Comparison of ENCODE assay signal across 1 cellular context in the genomic region with DNA sequence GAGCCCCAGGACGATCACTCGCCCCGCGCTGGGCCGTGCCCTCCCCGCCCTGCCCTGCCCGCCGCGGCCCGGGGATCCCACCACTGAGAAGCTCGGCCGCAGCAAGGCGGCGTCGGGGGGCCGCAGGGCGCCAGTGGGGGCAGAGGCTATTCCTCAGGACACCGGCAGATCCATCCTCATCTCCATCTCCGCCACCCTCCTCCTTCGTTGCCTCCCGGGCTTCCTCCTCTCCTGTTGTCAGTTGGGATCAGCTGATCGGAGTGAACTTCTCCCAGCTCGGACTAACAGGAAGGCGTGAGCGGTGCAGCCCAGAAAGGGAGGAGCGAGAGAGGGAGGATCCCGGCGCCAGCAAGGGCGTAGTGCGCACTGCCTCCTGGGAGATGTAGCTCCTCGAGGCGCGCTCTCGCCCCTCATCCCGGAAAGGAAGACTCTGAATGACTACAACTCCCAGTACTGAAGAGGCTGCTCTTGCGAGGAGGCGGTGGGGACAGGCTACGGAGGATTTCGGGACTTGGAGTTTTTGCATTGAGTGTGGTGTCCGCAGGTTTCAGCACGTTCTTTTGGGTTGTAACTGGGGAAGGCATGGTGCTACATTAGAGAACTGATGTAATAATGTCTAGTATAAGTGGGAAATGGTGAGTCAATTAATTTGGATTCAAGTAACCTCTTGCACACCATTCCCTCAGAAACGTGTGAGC.
TF ChIP-seq lines count a peak whose summit lies in the region.

A gene with protein sequence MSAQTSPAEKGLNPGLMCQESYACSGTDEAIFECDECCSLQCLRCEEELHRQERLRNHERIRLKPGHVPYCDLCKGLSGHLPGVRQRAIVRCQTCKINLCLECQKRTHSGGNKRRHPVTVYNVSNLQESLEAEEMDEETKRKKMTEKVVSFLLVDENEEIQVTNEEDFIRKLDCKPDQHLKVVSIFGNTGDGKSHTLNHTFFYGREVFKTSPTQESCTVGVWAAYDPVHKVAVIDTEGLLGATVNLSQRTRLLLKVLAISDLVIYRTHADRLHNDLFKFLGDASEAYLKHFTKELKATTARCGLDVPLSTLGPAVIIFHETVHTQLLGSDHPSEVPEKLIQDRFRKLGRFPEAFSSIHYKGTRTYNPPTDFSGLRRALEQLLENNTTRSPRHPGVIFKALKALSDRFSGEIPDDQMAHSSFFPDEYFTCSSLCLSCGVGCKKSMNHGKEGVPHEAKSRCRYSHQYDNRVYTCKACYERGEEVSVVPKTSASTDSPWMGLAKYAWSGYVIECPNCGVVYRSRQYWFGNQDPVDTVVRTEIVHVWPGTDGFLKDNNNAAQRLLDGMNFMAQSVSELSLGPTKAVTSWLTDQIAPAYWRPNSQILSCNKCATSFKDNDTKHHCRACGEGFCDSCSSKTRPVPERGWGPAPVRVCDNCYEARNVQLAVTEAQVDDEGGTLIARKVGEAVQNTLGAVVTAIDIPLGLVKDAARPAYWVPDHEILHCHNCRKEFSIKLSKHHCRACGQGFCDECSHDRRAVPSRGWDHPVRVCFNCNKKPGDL (minus strand): TSS at position 262 of the 698 bp plus-strand sequence. CDS start 2,598 bp downstream, outside the sequence.

TF ChIP-seq in GM12878, 131 proteins besides CTCF, POLR2A, EP300 and RAD21 (continued from another document and continues in another):
- peak; percentile 51 to 57; a peak in 3 of 4 replicates for TF ChIP-seq SRF (IDR thresholded peaks at IDR 0.05; ENCODE audit: low read depth in 2 of 2, low read length in 2 of 2)
- TF ChIP-seq SREBF1 (IDR thresholded peaks at IDR 0.05; ENCODE audit: low read length): peak; percentile 73
- TF ChIP-seq, protein P1, sequence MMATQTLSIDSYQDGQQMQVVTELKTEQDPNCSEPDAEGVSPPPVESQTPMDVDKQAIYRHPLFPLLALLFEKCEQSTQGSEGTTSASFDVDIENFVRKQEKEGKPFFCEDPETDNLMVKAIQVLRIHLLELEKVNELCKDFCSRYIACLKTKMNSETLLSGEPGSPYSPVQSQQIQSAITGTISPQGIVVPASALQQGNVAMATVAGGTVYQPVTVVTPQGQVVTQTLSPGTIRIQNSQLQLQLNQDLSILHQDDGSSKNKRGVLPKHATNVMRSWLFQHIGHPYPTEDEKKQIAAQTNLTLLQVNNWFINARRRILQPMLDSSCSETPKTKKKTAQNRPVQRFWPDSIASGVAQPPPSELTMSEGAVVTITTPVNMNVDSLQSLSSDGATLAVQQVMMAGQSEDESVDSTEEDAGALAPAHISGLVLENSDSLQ (IDR thresholded peaks at IDR 0.05): peak; percentile 38
- TF ChIP-seq, protein P2, sequence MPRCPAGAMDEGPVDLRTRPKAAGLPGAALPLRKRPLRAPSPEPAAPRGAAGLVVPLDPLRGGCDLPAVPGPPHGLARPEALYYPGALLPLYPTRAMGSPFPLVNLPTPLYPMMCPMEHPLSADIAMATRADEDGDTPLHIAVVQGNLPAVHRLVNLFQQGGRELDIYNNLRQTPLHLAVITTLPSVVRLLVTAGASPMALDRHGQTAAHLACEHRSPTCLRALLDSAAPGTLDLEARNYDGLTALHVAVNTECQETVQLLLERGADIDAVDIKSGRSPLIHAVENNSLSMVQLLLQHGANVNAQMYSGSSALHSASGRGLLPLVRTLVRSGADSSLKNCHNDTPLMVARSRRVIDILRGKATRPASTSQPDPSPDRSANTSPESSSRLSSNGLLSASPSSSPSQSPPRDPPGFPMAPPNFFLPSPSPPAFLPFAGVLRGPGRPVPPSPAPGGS (IDR thresholded peaks at IDR 0.05; ENCODE audit: borderline replicate concordance, insufficient read depth, low read depth, low read length, poor library complexity, severe bottlenecking): no peak
- TF ChIP-seq ZNF384 (IDR thresholded peaks at IDR 0.05; ENCODE audit: borderline replicate concordance, low read depth, low read length): no peak
- TF ChIP-seq, protein P3, sequence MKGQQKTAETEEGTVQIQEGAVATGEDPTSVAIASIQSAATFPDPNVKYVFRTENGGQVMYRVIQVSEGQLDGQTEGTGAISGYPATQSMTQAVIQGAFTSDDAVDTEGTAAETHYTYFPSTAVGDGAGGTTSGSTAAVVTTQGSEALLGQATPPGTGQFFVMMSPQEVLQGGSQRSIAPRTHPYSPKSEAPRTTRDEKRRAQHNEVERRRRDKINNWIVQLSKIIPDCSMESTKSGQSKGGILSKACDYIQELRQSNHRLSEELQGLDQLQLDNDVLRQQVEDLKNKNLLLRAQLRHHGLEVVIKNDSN (IDR thresholded peaks at IDR 0.05; ENCODE audit: borderline replicate concordance, extremely low read length, insufficient read depth, low read depth, low read length): peak; percentile 30
- no peak for TF ChIP-seq POU2F2 (IDR thresholded peaks at IDR 0.05; ENCODE audit: borderline replicate concordance, low read depth, low read length)
- TF ChIP-seq, protein P4, sequence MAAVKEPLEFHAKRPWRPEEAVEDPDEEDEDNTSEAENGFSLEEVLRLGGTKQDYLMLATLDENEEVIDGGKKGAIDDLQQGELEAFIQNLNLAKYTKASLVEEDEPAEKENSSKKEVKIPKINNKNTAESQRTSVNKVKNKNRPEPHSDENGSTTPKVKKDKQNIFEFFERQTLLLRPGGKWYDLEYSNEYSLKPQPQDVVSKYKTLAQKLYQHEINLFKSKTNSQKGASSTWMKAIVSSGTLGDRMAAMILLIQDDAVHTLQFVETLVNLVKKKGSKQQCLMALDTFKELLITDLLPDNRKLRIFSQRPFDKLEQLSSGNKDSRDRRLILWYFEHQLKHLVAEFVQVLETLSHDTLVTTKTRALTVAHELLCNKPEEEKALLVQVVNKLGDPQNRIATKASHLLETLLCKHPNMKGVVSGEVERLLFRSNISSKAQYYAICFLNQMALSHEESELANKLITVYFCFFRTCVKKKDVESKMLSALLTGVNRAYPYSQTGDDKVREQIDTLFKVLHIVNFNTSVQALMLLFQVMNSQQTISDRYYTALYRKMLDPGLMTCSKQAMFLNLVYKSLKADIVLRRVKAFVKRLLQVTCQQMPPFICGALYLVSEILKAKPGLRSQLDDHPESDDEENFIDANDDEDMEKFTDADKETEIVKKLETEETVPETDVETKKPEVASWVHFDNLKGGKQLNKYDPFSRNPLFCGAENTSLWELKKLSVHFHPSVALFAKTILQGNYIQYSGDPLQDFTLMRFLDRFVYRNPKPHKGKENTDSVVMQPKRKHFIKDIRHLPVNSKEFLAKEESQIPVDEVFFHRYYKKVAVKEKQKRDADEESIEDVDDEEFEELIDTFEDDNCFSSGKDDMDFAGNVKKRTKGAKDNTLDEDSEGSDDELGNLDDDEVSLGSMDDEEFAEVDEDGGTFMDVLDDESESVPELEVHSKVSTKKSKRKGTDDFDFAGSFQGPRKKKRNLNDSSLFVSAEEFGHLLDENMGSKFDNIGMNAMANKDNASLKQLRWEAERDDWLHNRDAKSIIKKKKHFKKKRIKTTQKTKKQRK (IDR thresholded peaks at IDR 0.05; ENCODE audit: low read depth, low read length): no peak
- no peak for TF ChIP-seq DPF2 (IDR thresholded peaks at IDR 0.05)
- TF ChIP-seq, protein P5, sequence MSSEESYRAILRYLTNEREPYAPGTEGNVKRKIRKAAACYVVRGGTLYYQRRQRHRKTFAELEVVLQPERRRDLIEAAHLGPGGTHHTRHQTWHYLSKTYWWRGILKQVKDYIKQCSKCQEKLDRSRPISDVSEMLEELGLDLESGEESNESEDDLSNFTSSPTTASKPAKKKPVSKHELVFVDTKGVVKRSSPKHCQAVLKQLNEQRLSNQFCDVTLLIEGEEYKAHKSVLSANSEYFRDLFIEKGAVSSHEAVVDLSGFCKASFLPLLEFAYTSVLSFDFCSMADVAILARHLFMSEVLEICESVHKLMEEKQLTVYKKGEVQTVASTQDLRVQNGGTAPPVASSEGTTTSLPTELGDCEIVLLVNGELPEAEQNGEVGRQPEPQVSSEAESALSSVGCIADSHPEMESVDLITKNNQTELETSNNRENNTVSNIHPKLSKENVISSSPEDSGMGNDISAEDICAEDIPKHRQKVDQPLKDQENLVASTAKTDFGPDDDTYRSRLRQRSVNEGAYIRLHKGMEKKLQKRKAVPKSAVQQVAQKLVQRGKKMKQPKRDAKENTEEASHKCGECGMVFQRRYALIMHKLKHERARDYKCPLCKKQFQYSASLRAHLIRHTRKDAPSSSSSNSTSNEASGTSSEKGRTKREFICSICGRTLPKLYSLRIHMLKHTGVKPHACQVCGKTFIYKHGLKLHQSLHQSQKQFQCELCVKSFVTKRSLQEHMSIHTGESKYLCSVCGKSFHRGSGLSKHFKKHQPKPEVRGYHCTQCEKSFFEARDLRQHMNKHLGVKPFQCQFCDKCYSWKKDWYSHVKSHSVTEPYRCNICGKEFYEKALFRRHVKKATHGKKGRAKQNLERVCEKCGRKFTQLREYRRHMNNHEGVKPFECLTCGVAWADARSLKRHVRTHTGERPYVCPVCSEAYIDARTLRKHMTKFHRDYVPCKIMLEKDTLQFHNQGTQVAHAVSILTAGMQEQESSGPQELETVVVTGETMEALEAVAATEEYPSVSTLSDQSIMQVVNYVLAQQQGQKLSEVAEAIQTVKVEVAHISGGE (CRISPR knock-in tag; IDR thresholded peaks at IDR 0.05): no peak
- no peak for TF ChIP-seq MEF2B (IDR thresholded peaks at IDR 0.05; ENCODE audit: partially characterized antibody, poor library complexity, severe bottlenecking)
- TF ChIP-seq MEF2A (IDR thresholded peaks at IDR 0.05; ENCODE audit: insufficient read depth, low read depth, low read length): no peak
- TF ChIP-seq ZNF24 (IDR thresholded peaks at IDR 0.05): 0 out of 2 replicates have a peak, but pooled peaks have one; percentile 32
- TF ChIP-seq, protein P6, sequence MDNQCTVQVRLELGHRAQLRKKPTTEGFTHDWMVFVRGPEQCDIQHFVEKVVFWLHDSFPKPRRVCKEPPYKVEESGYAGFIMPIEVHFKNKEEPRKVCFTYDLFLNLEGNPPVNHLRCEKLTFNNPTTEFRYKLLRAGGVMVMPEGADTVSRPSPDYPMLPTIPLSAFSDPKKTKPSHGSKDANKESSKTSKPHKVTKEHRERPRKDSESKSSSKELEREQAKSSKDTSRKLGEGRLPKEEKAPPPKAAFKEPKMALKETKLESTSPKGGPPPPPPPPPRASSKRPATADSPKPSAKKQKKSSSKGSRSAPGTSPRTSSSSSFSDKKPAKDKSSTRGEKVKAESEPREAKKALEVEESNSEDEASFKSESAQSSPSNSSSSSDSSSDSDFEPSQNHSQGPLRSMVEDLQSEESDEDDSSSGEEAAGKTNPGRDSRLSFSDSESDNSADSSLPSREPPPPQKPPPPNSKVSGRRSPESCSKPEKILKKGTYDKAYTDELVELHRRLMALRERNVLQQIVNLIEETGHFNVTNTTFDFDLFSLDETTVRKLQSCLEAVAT (IDR thresholded peaks at IDR 0.05): peak; percentile 86; the same call in 1 of the 2 replicates
- TF ChIP-seq, protein P7, sequence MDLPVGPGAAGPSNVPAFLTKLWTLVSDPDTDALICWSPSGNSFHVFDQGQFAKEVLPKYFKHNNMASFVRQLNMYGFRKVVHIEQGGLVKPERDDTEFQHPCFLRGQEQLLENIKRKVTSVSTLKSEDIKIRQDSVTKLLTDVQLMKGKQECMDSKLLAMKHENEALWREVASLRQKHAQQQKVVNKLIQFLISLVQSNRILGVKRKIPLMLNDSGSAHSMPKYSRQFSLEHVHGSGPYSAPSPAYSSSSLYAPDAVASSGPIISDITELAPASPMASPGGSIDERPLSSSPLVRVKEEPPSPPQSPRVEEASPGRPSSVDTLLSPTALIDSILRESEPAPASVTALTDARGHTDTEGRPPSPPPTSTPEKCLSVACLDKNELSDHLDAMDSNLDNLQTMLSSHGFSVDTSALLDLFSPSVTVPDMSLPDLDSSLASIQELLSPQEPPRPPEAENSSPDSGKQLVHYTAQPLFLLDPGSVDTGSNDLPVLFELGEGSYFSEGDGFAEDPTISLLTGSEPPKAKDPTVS (IDR thresholded peaks at IDR 0.05; ENCODE audit: low read depth, low read length): no peak
- TF ChIP-seq, protein P8, sequence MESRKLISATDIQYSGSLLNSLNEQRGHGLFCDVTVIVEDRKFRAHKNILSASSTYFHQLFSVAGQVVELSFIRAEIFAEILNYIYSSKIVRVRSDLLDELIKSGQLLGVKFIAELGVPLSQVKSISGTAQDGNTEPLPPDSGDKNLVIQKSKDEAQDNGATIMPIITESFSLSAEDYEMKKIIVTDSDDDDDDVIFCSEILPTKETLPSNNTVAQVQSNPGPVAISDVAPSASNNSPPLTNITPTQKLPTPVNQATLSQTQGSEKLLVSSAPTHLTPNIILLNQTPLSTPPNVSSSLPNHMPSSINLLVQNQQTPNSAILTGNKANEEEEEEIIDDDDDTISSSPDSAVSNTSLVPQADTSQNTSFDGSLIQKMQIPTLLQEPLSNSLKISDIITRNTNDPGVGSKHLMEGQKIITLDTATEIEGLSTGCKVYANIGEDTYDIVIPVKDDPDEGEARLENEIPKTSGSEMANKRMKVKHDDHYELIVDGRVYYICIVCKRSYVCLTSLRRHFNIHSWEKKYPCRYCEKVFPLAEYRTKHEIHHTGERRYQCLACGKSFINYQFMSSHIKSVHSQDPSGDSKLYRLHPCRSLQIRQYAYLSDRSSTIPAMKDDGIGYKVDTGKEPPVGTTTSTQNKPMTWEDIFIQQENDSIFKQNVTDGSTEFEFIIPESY (IDR thresholded peaks at IDR 0.05): no peak
- TF ChIP-seq, protein P9, sequence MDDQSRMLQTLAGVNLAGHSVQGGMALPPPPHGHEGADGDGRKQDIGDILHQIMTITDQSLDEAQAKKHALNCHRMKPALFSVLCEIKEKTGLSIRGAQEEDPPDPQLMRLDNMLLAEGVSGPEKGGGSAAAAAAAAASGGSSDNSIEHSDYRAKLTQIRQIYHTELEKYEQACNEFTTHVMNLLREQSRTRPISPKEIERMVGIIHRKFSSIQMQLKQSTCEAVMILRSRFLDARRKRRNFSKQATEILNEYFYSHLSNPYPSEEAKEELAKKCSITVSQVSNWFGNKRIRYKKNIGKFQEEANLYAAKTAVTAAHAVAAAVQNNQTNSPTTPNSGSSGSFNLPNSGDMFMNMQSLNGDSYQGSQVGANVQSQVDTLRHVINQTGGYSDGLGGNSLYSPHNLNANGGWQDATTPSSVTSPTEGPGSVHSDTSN (IDR thresholded peaks at IDR 0.05; ENCODE audit: insufficient replicate concordance, low read depth, low read length): no peak
- TF ChIP-seq, protein P10, sequence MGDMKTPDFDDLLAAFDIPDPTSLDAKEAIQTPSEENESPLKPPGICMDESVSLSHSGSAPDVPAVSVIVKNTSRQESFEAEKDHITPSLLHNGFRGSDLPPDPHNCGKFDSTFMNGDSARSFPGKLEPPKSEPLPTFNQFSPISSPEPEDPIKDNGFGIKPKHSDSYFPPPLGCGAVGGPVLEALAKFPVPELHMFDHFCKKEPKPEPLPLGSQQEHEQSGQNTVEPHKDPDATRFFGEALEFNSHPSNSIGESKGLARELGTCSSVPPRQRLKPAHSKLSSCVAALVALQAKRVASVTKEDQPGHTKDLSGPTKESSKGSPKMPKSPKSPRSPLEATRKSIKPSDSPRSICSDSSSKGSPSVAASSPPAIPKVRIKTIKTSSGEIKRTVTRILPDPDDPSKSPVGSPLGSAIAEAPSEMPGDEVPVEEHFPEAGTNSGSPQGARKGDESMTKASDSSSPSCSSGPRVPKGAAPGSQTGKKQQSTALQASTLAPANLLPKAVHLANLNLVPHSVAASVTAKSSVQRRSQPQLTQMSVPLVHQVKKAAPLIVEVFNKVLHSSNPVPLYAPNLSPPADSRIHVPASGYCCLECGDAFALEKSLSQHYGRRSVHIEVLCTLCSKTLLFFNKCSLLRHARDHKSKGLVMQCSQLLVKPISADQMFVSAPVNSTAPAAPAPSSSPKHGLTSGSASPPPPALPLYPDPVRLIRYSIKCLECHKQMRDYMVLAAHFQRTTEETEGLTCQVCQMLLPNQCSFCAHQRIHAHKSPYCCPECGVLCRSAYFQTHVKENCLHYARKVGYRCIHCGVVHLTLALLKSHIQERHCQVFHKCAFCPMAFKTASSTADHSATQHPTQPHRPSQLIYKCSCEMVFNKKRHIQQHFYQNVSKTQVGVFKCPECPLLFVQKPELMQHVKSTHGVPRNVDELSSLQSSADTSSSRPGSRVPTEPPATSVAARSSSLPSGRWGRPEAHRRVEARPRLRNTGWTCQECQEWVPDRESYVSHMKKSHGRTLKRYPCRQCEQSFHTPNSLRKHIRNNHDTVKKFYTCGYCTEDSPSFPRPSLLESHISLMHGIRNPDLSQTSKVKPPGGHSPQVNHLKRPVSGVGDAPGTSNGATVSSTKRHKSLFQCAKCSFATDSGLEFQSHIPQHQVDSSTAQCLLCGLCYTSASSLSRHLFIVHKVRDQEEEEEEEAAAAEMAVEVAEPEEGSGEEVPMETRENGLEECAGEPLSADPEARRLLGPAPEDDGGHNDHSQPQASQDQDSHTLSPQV (IDR thresholded peaks at IDR 0.05): no peak
- TF ChIP-seq ZZZ3 (IDR thresholded peaks at IDR 0.05; ENCODE audit: control insufficient read depth, insufficient read length, low read depth): no peak
